Comparison of ENCODE assay signal across 2 cellular contexts in genomic region chr2:214410128-214410775, GRCh38.
TF ChIP-seq lines count a peak whose summit lies in the region.

No MANE protein-coding gene starts in this region.

TF ChIP-seq in A549, 52 proteins besides CTCF, POLR2A, EP300 and RAD21:
- TF ChIP-seq, protein P1, sequence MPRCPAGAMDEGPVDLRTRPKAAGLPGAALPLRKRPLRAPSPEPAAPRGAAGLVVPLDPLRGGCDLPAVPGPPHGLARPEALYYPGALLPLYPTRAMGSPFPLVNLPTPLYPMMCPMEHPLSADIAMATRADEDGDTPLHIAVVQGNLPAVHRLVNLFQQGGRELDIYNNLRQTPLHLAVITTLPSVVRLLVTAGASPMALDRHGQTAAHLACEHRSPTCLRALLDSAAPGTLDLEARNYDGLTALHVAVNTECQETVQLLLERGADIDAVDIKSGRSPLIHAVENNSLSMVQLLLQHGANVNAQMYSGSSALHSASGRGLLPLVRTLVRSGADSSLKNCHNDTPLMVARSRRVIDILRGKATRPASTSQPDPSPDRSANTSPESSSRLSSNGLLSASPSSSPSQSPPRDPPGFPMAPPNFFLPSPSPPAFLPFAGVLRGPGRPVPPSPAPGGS (IDR thresholded peaks at IDR 0.05), result no peak
- TF ChIP-seq CBX2 (IDR thresholded peaks at IDR 0.05; ENCODE audit: borderline replicate concordance, low read depth), result no peak
- TF ChIP-seq ZFP36 (IDR thresholded peaks at IDR 0.05; ENCODE audit: borderline replicate concordance, partially characterized antibody), result no peak
- TF ChIP-seq RNF2 (IDR thresholded peaks at IDR 0.05; ENCODE audit: borderline replicate concordance, low read depth), result no peak

TF ChIP-seq in H1, 55 proteins besides CTCF, POLR2A, EP300 and RAD21:
- TF ChIP-seq CHD2 (IDR thresholded peaks at IDR 0.05; ENCODE audit: low read length) (no peak), SIX5 (IDR thresholded peaks at IDR 0.05; ENCODE audit: low read depth, low read length) (no peak), TBP (IDR thresholded peaks at IDR 0.05; ENCODE audit: low read depth, low read length) (no peak), TAF1 (IDR thresholded peaks at IDR 0.05; ENCODE audit: low read depth, low read length) (no peak), KDM4A (IDR thresholded peaks at IDR 0.05; ENCODE audit: low read depth, low read length, severe bottlenecking) (no peak)
